In the genomic region with DNA sequence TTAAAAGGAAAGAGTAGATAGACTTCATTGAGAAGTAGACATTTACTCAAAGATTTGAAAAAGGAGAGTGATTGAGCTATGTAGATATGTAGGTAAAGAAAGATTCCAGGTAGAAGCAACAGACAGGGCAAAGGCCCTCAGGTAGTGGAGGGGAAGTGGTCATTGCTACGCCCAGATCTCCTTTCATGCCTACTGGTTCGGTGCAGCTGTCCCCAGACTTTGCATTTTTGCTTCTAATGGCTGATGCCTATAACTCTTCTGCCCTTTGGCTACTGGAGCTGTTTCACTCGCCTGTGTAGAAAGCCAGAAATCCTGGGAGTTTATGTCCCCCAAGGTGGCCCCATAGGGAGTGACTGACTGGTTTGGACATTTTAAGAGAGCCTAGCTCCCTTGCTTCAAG, we compare ENCODE assay signal across 22 cellular contexts. TPM values are rescaled to one million over a fixed set of nuclear protein-coding genes. Genes with fewer than 3 reads are reported as not detected.
DNase-seq lines count a peak whose midpoint lies in the region; ATAC-seq and TF ChIP-seq lines count a peak whose summit lies in the region.
"Had no signal": no experiment of that assay in that cellular context is flagged by ENCODE, and none has a peak within 500 bp of the region (broad histone marks: within the 10 kb centered on the region; RNA-seq: fewer than 3 reads in every experiment).

No MANE protein-coding gene starts in this region.

- H3K9me3 ChIP-seq in vagina (no peaks in the 10 kb centered on the region), OCI-LY7 (ENCODE audit: low read length) (no peaks in the 10 kb centered on the region)
- H3K9me3 ChIP-seq: lower lobe of right lung had no signal

- no peaks in the 10 kb centered on the region for H3K36me3 Mint-ChIP-seq in nephron progenitor cell (ENCODE audit: low read depth)
- H3K36me3 Mint-ChIP-seq: activated CD8-positive, alpha-beta memory T cell treated with anti-CD3 and anti-CD28 coated beads, Interleukin-2, amount 10 ng/mL, durations not matched to agents 7 days and 5 days; activated naive CD8-positive, alpha-beta T cell treated with anti-CD3 and anti-CD28 coated beads, Interleukin-2, amount 10 ng/mL, durations not matched to agents 7 days and 5 days; brain; CD4-positive, CD25-positive, alpha-beta regulatory T cell had no signal

- peak overlapping the region; percentile 21 for H3K4me3 Mint-ChIP-seq in nephron progenitor cell
- H3K4me3 Mint-ChIP-seq: activated CD8-positive, alpha-beta memory T cell treated with anti-CD3 and anti-CD28 coated beads, Interleukin-2, amount 10 ng/mL, durations not matched to agents 7 days and 5 days; activated naive CD8-positive, alpha-beta T cell treated with anti-CD3 and anti-CD28 coated beads, Interleukin-2, amount 10 ng/mL, durations not matched to agents 7 days and 5 days; activated T-helper 17 cell treated with anti-CD3 and anti-CD28 coated beads, Interleukin-2, amount 50 U/mL, for 72 hours; brain; CD4-positive, CD25-positive, alpha-beta regulatory T cell had no signal

- no peaks in the 10 kb centered on the region for H3K9me2 ChIP-seq in OCI-LY7 (ENCODE audit: insufficient read depth, low read length)

- peaks cover 32% of the 10 kb centered on the region for H3K4me1 Mint-ChIP-seq in nephron progenitor cell
- H3K4me1 Mint-ChIP-seq: activated CD8-positive, alpha-beta memory T cell treated with anti-CD3 and anti-CD28 coated beads, Interleukin-2, amount 10 ng/mL, durations not matched to agents 7 days and 5 days; activated naive CD8-positive, alpha-beta T cell treated with anti-CD3 and anti-CD28 coated beads, Interleukin-2, amount 10 ng/mL, durations not matched to agents 7 days and 5 days; activated T-helper 17 cell treated with anti-CD3 and anti-CD28 coated beads, Interleukin-2, amount 50 U/mL, for 72 hours; brain; CD4-positive, CD25-positive, alpha-beta regulatory T cell had no signal

- CTCF ChIA-PET in OCI-LY7 (lab: Charles Lee; ENCODE audit: unreplicated experiment), result no interaction called here

- ATAC-seq in GM18907 (IDR thresholded peaks at IDR 0.05; ENCODE audit: unreplicated experiment) (peak; percentile 27), GM21529 (IDR thresholded peaks at IDR 0.05; ENCODE audit: unreplicated experiment) (peak; percentile 47), HG03135 (IDR thresholded peaks at IDR 0.05; ENCODE audit: unreplicated experiment) (peak; percentile 16)
- ATAC-seq: activated CD8-positive, alpha-beta memory T cell treated with anti-CD3 and anti-CD28 coated beads, Interleukin-2, amount 10 ng/mL, durations not matched to agents 7 days and 5 days; activated T-helper 17 cell treated with anti-CD3 and anti-CD28 coated beads, Interleukin-2, amount 50 U/mL, for 72 hours; K562; lower lobe of right lung had no signal

- POLR2A ChIA-PET in OCI-LY7 (lab: Charles Lee), result interaction anchor here (0.6 to 1.6 kb wide), 2 partner anchors 16 to 457 kb away, joined by 3 to 4 read pairs; no protein-coding TSS in a partner anchor

- no peak overlapping the region for H2AFZ ChIP-seq in OCI-LY7 (ENCODE audit: low read length)

- peaks cover 26% of the 10 kb centered on the region for H3K9me3 Mint-ChIP-seq in nephron progenitor cell
- H3K9me3 Mint-ChIP-seq: activated naive CD8-positive, alpha-beta T cell treated with anti-CD3 and anti-CD28 coated beads, Interleukin-2, amount 10 ng/mL, durations not matched to agents 7 days and 5 days; activated T-helper 17 cell treated with anti-CD3 and anti-CD28 coated beads, Interleukin-2, amount 50 U/mL, for 72 hours; brain; CD4-positive, CD25-positive, alpha-beta regulatory T cell had no signal

- intact Hi-C loops in vagina (cut with DNase I) (no loop called here), OCI-LY7 (cut with micrococcal nuclease; ENCODE audit: unreplicated experiment) (no loop called here)

- H3K79me2 ChIP-seq in OCI-LY7 (ENCODE audit: insufficient read depth, low read depth, low read length), result no peaks in the 10 kb centered on the region

- H3K27me3 Mint-ChIP-seq in nephron progenitor cell (ENCODE audit: low read depth, poor library complexity), result peaks cover 4% of the 10 kb centered on the region
- H3K27me3 Mint-ChIP-seq: activated naive CD8-positive, alpha-beta T cell treated with anti-CD3 and anti-CD28 coated beads, Interleukin-2, amount 10 ng/mL, durations not matched to agents 7 days and 5 days had no signal

- TF ChIP-seq CTCF in nephron progenitor cell (IDR thresholded peaks at IDR 0.05) (no peak), vagina (IDR thresholded peaks at IDR 0.05) (no peak), OCI-LY7 (conservative IDR thresholded peaks at IDR 0.05; ENCODE audit: low read length) (no peak)

- H3K27ac ChIP-seq in vagina (no peak overlapping the region), OCI-LY7 (ENCODE audit: low read depth, low read length, poor library complexity, severe bottlenecking) (no peak overlapping the region)
- H3K27ac ChIP-seq: lower lobe of right lung had no signal

- DNase-seq in nephron progenitor cell (no peak), vagina (ENCODE audit: extremely low spot score in 2 of 2) (no peak), OCI-LY7 (ENCODE audit: low spot score) (no peak), hypothalamus (lab: John Stamatoyannopoulos, UW) (no peak)
- DNase-seq: activated CD8-positive, alpha-beta memory T cell treated with anti-CD3 and anti-CD28 coated beads, Interleukin-2, amount 10 ng/mL, durations not matched to agents 7 days and 5 days; activated naive CD8-positive, alpha-beta T cell treated with anti-CD3 and anti-CD28 coated beads, Interleukin-2, amount 10 ng/mL, durations not matched to agents 7 days and 5 days; CD4-positive, CD25-positive, alpha-beta regulatory T cell; DMS153; glutamatergic neuron; lower lobe of right lung; NCI-H1930; NCI-H446; nucleus accumbens; retina; stimulated activated CD4-positive, alpha-beta T cell treated with anti-CD3 and anti-CD28 coated beads, Interleukin-12 subunit alpha, Interleukin-12 subunit beta, amount 100 ng/mL, for 4 hours; stimulated activated CD8-positive, alpha-beta memory T cell treated with anti-CD3 and anti-CD28 coated beads, Interleukin-4, amount 100 ng/mL, for 48 hours had no signal

- peak overlapping the region; percentile 68 for H3K27ac Mint-ChIP-seq in nephron progenitor cell
- H3K27ac Mint-ChIP-seq: activated CD8-positive, alpha-beta memory T cell treated with anti-CD3 and anti-CD28 coated beads, Interleukin-2, amount 10 ng/mL, durations not matched to agents 7 days and 5 days; activated naive CD8-positive, alpha-beta T cell treated with anti-CD3 and anti-CD28 coated beads, Interleukin-2, amount 10 ng/mL, durations not matched to agents 7 days and 5 days; activated T-helper 17 cell treated with anti-CD3 and anti-CD28 coated beads, Interleukin-2, amount 50 U/mL, for 72 hours; brain; CD4-positive, CD25-positive, alpha-beta regulatory T cell had no signal

- BruUV-seq in OCI-LY7 (replicated peaks; lab: Mats Ljungman, UMichigan), result no TSS peak

- no peaks in the 10 kb centered on the region for H4K20me1 ChIP-seq in OCI-LY7 (ENCODE audit: insufficient read depth, low read length)

- TF ChIP-seq POLR2A in vagina (IDR thresholded peaks at IDR 0.05), result no peak

- H3K36me3 ChIP-seq in vagina (no peaks in the 10 kb centered on the region), OCI-LY7 (ENCODE audit: insufficient read depth, low read length) (no peaks in the 10 kb centered on the region)
- H3K36me3 ChIP-seq: lower lobe of right lung had no signal

- H3K4me3 ChIP-seq in vagina, result no peak overlapping the region
- H3K4me3 ChIP-seq in OCI-LY7 (ENCODE audit: low read depth, low read length, poor library complexity, severe bottlenecking), result no peak overlapping the region
- H3K4me3 ChIP-seq: K562, lower lobe of right lung had no signal

- H3K4me1 ChIP-seq in vagina (no peaks in the 10 kb centered on the region), OCI-LY7 (ENCODE audit: insufficient read depth, low read length, poor library complexity, severe bottlenecking) (no peaks in the 10 kb centered on the region)
- H3K4me1 ChIP-seq: lower lobe of right lung had no signal

- H3K4me2 ChIP-seq in OCI-LY7 (ENCODE audit: low read length), result no peak overlapping the region

- no peaks in the 10 kb centered on the region for H3K27me3 ChIP-seq in vagina

RNA-seq across cellular contexts. Expression of a gene that starts 16.9 kb away (rescaled TPM):
- total RNA-seq in vagina (30.2 TPM), OCI-LY7 (2022) (not detected in 2 replicates)
- total RNA-seq in OCI-LY7 (2014; rRNA removed; shearing (Covaris generic)), result not detected in 2 replicates

RNA-seq across cellular contexts. Expression of a gene that starts 53.6 kb away (rescaled TPM):
- total RNA-seq in vagina (25.0 TPM), OCI-LY7 (2022) (24.0 and 26.9 TPM in 2 replicates)
- 9.6 and 14.8 TPM in 2 replicates for total RNA-seq in OCI-LY7 (2014; rRNA removed; shearing (Covaris generic))

RNA-seq across cellular contexts. Expression of a gene that starts 58.8 kb away (rescaled TPM):
- 12.3 TPM for total RNA-seq in vagina
- 11.9 and 20.7 TPM in 2 replicates for total RNA-seq in OCI-LY7 (2014; rRNA removed; shearing (Covaris generic))
- total RNA-seq in OCI-LY7 (2022), result 26.0 and 30.8 TPM in 2 replicates

Comparison
In these comparisons a context has a peak if more than half of its experiments do, and no peak if none do; other contexts are left out.
1. RNA of a gene that starts 16.9 kb away (total RNA-seq): 30.2 TPM in vagina (single experiment); not detected in OCI-LY7; every median in the first group is over 10 times any median in the second.
2. Peak in every context shown above with its lines, with median percentiles within 50 percentile points of each other: ATAC-seq.